Comparison of ENCODE assay signal across 1 cellular context in the genomic region with DNA sequence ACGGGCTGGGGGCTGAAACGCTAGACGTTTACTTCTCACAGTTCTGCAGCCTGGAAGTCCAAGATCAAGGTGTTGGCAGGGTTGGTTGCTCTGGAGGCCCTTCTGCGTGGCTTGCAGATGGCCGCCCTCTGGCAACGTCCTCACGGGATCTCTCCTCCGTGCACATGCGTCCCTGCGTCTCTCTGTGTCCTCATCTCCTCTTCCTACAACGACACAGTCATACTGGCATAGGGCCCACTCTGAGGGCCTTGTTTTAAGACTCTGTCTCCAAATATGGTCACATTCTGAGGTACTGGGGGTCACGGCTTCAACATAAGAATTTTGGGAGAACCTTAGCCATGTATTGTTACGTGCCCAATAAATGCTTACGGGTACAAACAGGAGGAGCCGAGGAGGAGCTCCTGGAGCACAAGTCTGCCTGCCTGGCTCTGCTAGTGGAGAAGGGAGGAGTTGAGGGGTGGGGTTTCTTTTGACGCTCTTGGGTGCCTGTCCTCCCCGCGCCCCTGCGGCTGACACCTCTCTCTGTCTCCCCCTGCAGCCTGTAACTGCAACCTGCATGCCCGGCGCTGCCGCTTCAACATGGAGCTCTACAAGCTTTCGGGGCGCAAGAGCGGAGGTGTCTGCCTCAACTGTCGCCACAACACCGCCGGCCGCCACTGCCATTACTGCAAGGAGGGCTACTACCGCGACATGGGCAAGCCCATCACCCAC.
TF ChIP-seq lines count a peak whose summit lies in the region.

No MANE protein-coding gene starts in this region.

TF ChIP-seq in H1, 55 proteins besides CTCF, POLR2A, EP300 and RAD21:
- TF ChIP-seq MAFK (IDR thresholded peaks at IDR 0.05; ENCODE audit: low read depth, low read length) (no peak), SP4 (IDR thresholded peaks at IDR 0.05; ENCODE audit: low read length) (no peak), PHF8 (conservative IDR thresholded peaks at IDR 0.05; ENCODE audit: low read depth, low read length) (no peak), KDM5A (IDR thresholded peaks at IDR 0.05; ENCODE audit: low read length) (no peak), CBX8 (IDR thresholded peaks at IDR 0.05; ENCODE audit: borderline replicate concordance, low read depth, low read length) (no peak), HDAC6 (IDR thresholded peaks at IDR 0.05; ENCODE audit: low read depth, low read length) (no peak), POU5F1 (IDR thresholded peaks at IDR 0.05; ENCODE audit: low read depth, low read length) (no peak), CTBP2 (IDR thresholded peaks at IDR 0.05; ENCODE audit: borderline replicate concordance, insufficient read depth, insufficient read length, low read length) (no peak), FOSL1 (IDR thresholded peaks at IDR 0.05; ENCODE audit: insufficient read depth, low read depth, low read length) (no peak), CREB1 (IDR thresholded peaks at IDR 0.05) (peak; percentile 22; the same call in 1 of the 2 replicates), BRCA1 (IDR thresholded peaks at IDR 0.05; ENCODE audit: low read depth, low read length) (no peak)
- TF ChIP-seq, protein P1, sequence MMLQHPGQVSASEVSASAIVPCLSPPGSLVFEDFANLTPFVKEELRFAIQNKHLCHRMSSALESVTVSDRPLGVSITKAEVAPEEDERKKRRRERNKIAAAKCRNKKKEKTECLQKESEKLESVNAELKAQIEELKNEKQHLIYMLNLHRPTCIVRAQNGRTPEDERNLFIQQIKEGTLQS (IDR thresholded peaks at IDR 0.05; ENCODE audit: insufficient read depth, low read depth, low read length): no peak
- TF ChIP-seq, protein P2, sequence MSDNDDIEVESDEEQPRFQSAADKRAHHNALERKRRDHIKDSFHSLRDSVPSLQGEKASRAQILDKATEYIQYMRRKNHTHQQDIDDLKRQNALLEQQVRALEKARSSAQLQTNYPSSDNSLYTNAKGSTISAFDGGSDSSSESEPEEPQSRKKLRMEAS (IDR thresholded peaks at IDR 0.05): peak; percentile 32; the same call in 1 of the 2 replicates
